ENCODE assay signal across 18 cellular contexts in genomic region chr16:81896902-81897301, GRCh38.
"Had no signal": no experiment of that assay in that cellular context is flagged by ENCODE, and none has a peak within 500 bp of the region (broad histone marks: within the 10 kb centered on the region; RNA-seq: fewer than 3 reads in every experiment).

No MANE protein-coding gene starts in this region.

- H3K27me3 ChIP-seq: body of pancreas, heart right ventricle, pancreas, spleen had no signal

- H3K27ac ChIP-seq: body of pancreas, coronary artery, heart right ventricle, pancreas, spleen, tibial artery had no signal

- H3K36me3 ChIP-seq: pancreas, tibial artery had no signal

- H3K4me3 ChIP-seq: body of pancreas, coronary artery, heart right ventricle, pancreas, spleen, tibial artery had no signal

- H3K9me3 ChIP-seq: body of pancreas, heart right ventricle, pancreas, spleen, tibial artery had no signal

- DNase-seq: activated CD4-positive, alpha-beta T cell treated with anti-CD3 and anti-CD28 coated beads for 36 hours; activated CD4-positive, alpha-beta T cell treated with anti-CD3 and anti-CD28 coated beads, Interleukin-2, amount 50 U/mL, for 48 hours; activated naive CD4-positive, alpha-beta T cell treated with Interleukin-2 at 50 U/mL for 16 hours; body of pancreas; effector CD4-positive, alpha-beta T cell; heart right ventricle; immature natural killer cell; mesendoderm; naive thymus-derived CD4-positive, alpha-beta T cell; pancreas; spleen; stimulated activated CD4-positive, alpha-beta T cell treated with anti-CD3 and anti-CD28 coated beads, Interleukin-4, amount 100 ng/mL, for 4 hours; stimulated activated naive CD4-positive, alpha-beta T cell; substantia nigra had no signal

- H3K4me1 ChIP-seq: body of pancreas, pancreas had no signal

- ATAC-seq: activated CD4-positive, alpha-beta T cell treated with anti-CD3 and anti-CD28 coated beads for 36 hours; body of pancreas; esophagus mucosa; heart right ventricle; naive thymus-derived CD4-positive, alpha-beta T cell; pancreas; sciatic nerve had no signal
